ENCODE assay signal across 10 cellular contexts in genomic region chr3:153927107-153927506, GRCh38.
A peak's percentile ranks its signal among the peaks of the same experiment; 100 is the strongest.
DNase-seq lines count a peak whose midpoint lies in the region; FAIRE-seq and TF ChIP-seq lines count a peak whose summit lies in the region.
"Had no signal": no experiment of that assay in that cellular context is flagged by ENCODE, and none has a peak within 500 bp of the region (broad histone marks: within the 10 kb centered on the region; RNA-seq: fewer than 3 reads in every experiment).

No MANE protein-coding gene starts in this region.

- no peak overlapping the region for H3K9ac ChIP-seq in Karpas-422 (ENCODE audit: low read length)
- H3K9ac ChIP-seq: BLaER1 had no signal

- H3K27ac ChIP-seq in Karpas-422 (ENCODE audit: low read length) (no peak overlapping the region), dorsolateral prefrontal cortex (no peak overlapping the region)
- H3K27ac ChIP-seq: BLaER1 had no signal

- no peak overlapping the region for H2AFZ ChIP-seq in Karpas-422 (ENCODE audit: low read length)

- FAIRE-seq in GM12892 (lab: Jason Lieb, UNC): no peak

- intact Hi-C loops in dorsolateral prefrontal cortex (cut with DNase I): loop anchor here in 1 of 2 donors (10.0 kb wide), 1 partner anchor 882 kb away; no protein-coding TSS in a partner anchor

- H3K4me1 ChIP-seq in Karpas-422 (ENCODE audit: low read length): no peaks in the 10 kb centered on the region
- H3K4me1 ChIP-seq: BLaER1 had no signal

- H3K79me2 ChIP-seq in Karpas-422 (ENCODE audit: low read length): no peaks in the 10 kb centered on the region

- no peaks in the 10 kb centered on the region for H4K20me1 ChIP-seq in Karpas-422 (ENCODE audit: insufficient read depth, low read depth, low read length)
- H4K20me1 ChIP-seq: BLaER1 had no signal

- peak in 44 of 56 donors; percentile 9 to 64 (median 38) for TF ChIP-seq CTCF in dorsolateral prefrontal cortex (IDR thresholded peaks at IDR 0.05 in 54 of 56, conservative IDR thresholded peaks at IDR 0.05 in 2 of 56; ENCODE audit: low read depth in 1 of 56, partially characterized antibody in 56 of 56)

- TF ChIP-seq POLR2A in GM12892 (IDR thresholded peaks at IDR 0.05; ENCODE audit: low read depth, low read length): no peak

- H3K9me3 ChIP-seq in Karpas-422 (ENCODE audit: low read length): no peaks in the 10 kb centered on the region
- H3K9me3 ChIP-seq: BLaER1 had no signal

- H3K36me3 ChIP-seq in Karpas-422 (ENCODE audit: insufficient read depth, low read length): no peaks in the 10 kb centered on the region
- H3K36me3 ChIP-seq: BLaER1 had no signal

- H3K9me2 ChIP-seq in Karpas-422 (replicated peaks; ENCODE audit: insufficient read depth, low read length): no peaks in the 10 kb centered on the region

- H3K4me2 ChIP-seq in Karpas-422 (ENCODE audit: low read depth, low read length, poor library complexity, severe bottlenecking): no peak overlapping the region
- H3K4me2 ChIP-seq: BLaER1 had no signal

- H3K4me3 ChIP-seq in Karpas-422 (ENCODE audit: low read length) (no peak overlapping the region), dorsolateral prefrontal cortex (no peak overlapping the region)
- H3K4me3 ChIP-seq: BLaER1, skin epidermis had no signal

- H3K27me3 ChIP-seq in Karpas-422 (ENCODE audit: low read length) (no peaks in the 10 kb centered on the region), dorsolateral prefrontal cortex (no peaks in the 10 kb centered on the region)
- H3K27me3 ChIP-seq: BLaER1 had no signal

- DNase-seq in NCI-H82 (lab: John Stamatoyannopoulos, UW) (peak; percentile 37), NCI-H82 treated with DMSO at 0.1 percent for 48 hours (lab: John Stamatoyannopoulos, UW; ENCODE audit: unreplicated experiment) (no peak), Karpas-422 (peak; percentile 45), dorsolateral prefrontal cortex (no peak), smooth muscle cell of the brain vasculature (ENCODE audit: low read depth, low spot score) (peak; percentile 1), GM12892 (ENCODE audit: insufficient read length) (no peak), HK-2 (ENCODE audit: unreplicated experiment) (no peak)
- DNase-seq in NK-92 treated with Interleukin-12 subunit alpha and Interleukin-12 subunit beta, amount 100 ng/mL, for 24 hours (lab: John Stamatoyannopoulos, UW): no peak

Comparison
In these comparisons a context has a peak if more than half of its experiments do, and no peak if none do; other contexts are left out.
1. DNase-seq: peak in NCI-H82 (single experiment), Karpas-422 (single experiment) and smooth muscle cell of the brain vasculature (single experiment); none in NCI-H82 treated with DMSO at 0.1 percent for 48 hours (single experiment), dorsolateral prefrontal cortex (0 of 10), GM12892 (single experiment), HK-2 (single experiment) and NK-92 treated with Interleukin-12 subunit alpha and Interleukin-12 subunit beta, amount 100 ng/mL, for 24 hours (single experiment).